In genomic region chr5:176365663-176366574, GRCh38 we compare ENCODE assay signal across 1 cellular context.
A peak's percentile ranks its signal among the peaks of the same experiment; 100 is the strongest.
TF ChIP-seq lines count a peak whose summit lies in the region.

No MANE protein-coding gene starts in this region.

TF ChIP-seq in GM12878, 131 proteins besides CTCF, POLR2A, EP300 and RAD21:
- TF ChIP-seq E2F4 (IDR thresholded peaks at IDR 0.05; ENCODE audit: low read depth, low read length) (no peak), MEF2A (IDR thresholded peaks at IDR 0.05; ENCODE audit: insufficient read depth, low read depth, low read length) (no peak), REST (IDR thresholded peaks at IDR 0.05; ENCODE audit: low read depth, low read length) (no peak), NR2C1 (IDR thresholded peaks at IDR 0.05) (no peak), EGR1 (IDR thresholded peaks at IDR 0.05; ENCODE audit: borderline replicate concordance in 1 of 2, low read depth in 2 of 2, low read length in 2 of 2) (no peak), ZNF24 (IDR thresholded peaks at IDR 0.05) (no peak), SRF (IDR thresholded peaks at IDR 0.05; ENCODE audit: low read depth in 2 of 2, low read length in 2 of 2) (no peak), BCL11A (IDR thresholded peaks at IDR 0.05; ENCODE audit: low read depth, low read length) (no peak), PAX5 (IDR thresholded peaks at IDR 0.05; ENCODE audit: borderline replicate concordance, low read depth, low read length) (peak; percentile 53; the same call in 1 of the 2 replicates), IKZF1 (conservative IDR thresholded peaks at IDR 0.05) (peak; percentile 75), ELK1 (IDR thresholded peaks at IDR 0.05; ENCODE audit: low read depth, low read length) (no peak), EZH2 (IDR thresholded peaks at IDR 0.05; ENCODE audit: borderline replicate concordance, control insufficient read depth, low read depth, low read length) (no peak), MAX (IDR thresholded peaks at IDR 0.05; ENCODE audit: low read depth, low read length) (no peak), POLR2AphosphoS5 (IDR thresholded peaks at IDR 0.05; ENCODE audit: low read length) (no peak), ZNF687 (IDR thresholded peaks at IDR 0.05) (peak; percentile 84; the same call in 1 of the 2 replicates), BCL3 (IDR thresholded peaks at IDR 0.05; ENCODE audit: borderline replicate concordance, insufficient read depth, low read depth, low read length, poor library complexity, severe bottlenecking) (no peak), MYC (IDR thresholded peaks at IDR 0.05; ENCODE audit: insufficient read depth, insufficient read length, insufficient replicate concordance, low read length, severe bottlenecking) (peak; percentile 64), ZNF622 (IDR thresholded peaks at IDR 0.05) (no peak), ZBTB40 (IDR thresholded peaks at IDR 0.05; ENCODE audit: borderline replicate concordance) (no peak), MLLT1 (IDR thresholded peaks at IDR 0.05) (peak; percentile 93), MXI1 (IDR thresholded peaks at IDR 0.05; ENCODE audit: low read depth, low read length) (no peak), RFX5 (IDR thresholded peaks at IDR 0.05; ENCODE audit: low read depth, low read length) (no peak), USF2 (IDR thresholded peaks at IDR 0.05; ENCODE audit: borderline replicate concordance, low read depth, low read length) (no peak), SUZ12 (IDR thresholded peaks at IDR 0.05; ENCODE audit: unreplicated experiment) (no peak), NKRF (conservative IDR thresholded peaks at IDR 0.05) (0 out of 2 replicates have a peak, but pooled peaks have one; percentile 72), ZBED1 (IDR thresholded peaks at IDR 0.05; ENCODE audit: borderline replicate concordance) (no peak), GATAD2B (conservative IDR thresholded peaks at IDR 0.05; ENCODE audit: low read depth) (peak; percentile 62; the same call in 1 of the 2 replicates), POLR2AphosphoS2 (IDR thresholded peaks at IDR 0.05; ENCODE audit: low read depth, low read length) (no peak), FOXK2 (IDR thresholded peaks at IDR 0.05) (no peak), IKZF2 (IDR thresholded peaks at IDR 0.05) (no peak), JUND (IDR thresholded peaks at IDR 0.05; ENCODE audit: low read depth, low read length) (no peak), ZBTB33 (IDR thresholded peaks at IDR 0.05) (peak; percentile 80; the same call in 1 of the 2 replicates)
